17 cellular contexts compared by ENCODE assay signal in genomic region chr3:152379415-152380042, GRCh38.
DNase-seq lines count a peak whose midpoint lies in the region; ATAC-seq and TF ChIP-seq lines count a peak whose summit lies in the region.
"Had no signal": no experiment of that assay in that cellular context is flagged by ENCODE, and none has a peak within 500 bp of the region (broad histone marks: within the 10 kb centered on the region; RNA-seq: fewer than 3 reads in every experiment).

No MANE protein-coding gene starts in this region.

- H3K36me3 Mint-ChIP-seq in activated CD4-positive, alpha-beta T cell treated with anti-CD3 and anti-CD28 coated beads, Interleukin-2, amount 10 ng/mL, durations not matched to agents 7 days and 5 days (ENCODE audit: low read depth): peaks cover 50% of the 10 kb centered on the region
- H3K36me3 Mint-ChIP-seq in T-cell: peaks cover 40% of the 10 kb centered on the region

- no peak for DNase-seq in activated CD4-positive, alpha-beta T cell treated with anti-CD3 and anti-CD28 coated beads, Interleukin-2, amount 10 ng/mL, durations not matched to agents 7 days and 5 days
- DNase-seq in activated CD4-positive, alpha-beta T cell treated with anti-CD3 and anti-CD28 coated beads for 1 hour: no peak
- DNase-seq in T-cell (no peak), left lung (no peak), NCI-H446 treated with DMSO at 0.1 percent for 48 hours (lab: John Stamatoyannopoulos, UW) (no peak)
- DNase-seq: activated CD4-positive, alpha-beta T cell treated with anti-CD3 and anti-CD28 coated beads for 48 hours; activated naive CD8-positive, alpha-beta T cell treated with anti-CD3 and anti-CD28 coated beads, Interleukin-2, amount 10 ng/mL, durations not matched to agents 7 days and 5 days; glutamatergic neuron; KG1; NCI-H2029; stimulated activated CD4-positive, alpha-beta T cell treated with anti-CD3 and anti-CD28 coated beads, Interleukin-4, amount 100 ng/mL, for 4 hours had no signal

- peaks cover 35 to 98% of the 10 kb centered on the region in 2 donors for H3K4me1 ChIP-seq in left lung
- H3K4me1 ChIP-seq in stomach smooth muscle (ENCODE audit: control insufficient read depth, insufficient read depth, low read length): peaks cover 11% of the 10 kb centered on the region

- H3K27ac ChIP-seq in left lung (peak overlapping the region; percentile 29 to 82), stomach smooth muscle (ENCODE audit: low read length) (peak overlapping the region; percentile 8)
- H3K27ac ChIP-seq: 22Rv1, suprapubic skin had no signal

- H3K27me3 ChIP-seq in left lung: no peaks in the 10 kb centered on the region
- no peaks in the 10 kb centered on the region for H3K27me3 ChIP-seq in stomach smooth muscle (ENCODE audit: control insufficient read depth in 1 of 2, insufficient read depth in 2 of 2, low read length in 2 of 2)
- H3K27me3 ChIP-seq: suprapubic skin had no signal

- no peak for TF ChIP-seq CTCF in left lung (IDR thresholded peaks at IDR 0.05)

- no peaks in the 10 kb centered on the region for H3K27me3 Mint-ChIP-seq in activated CD4-positive, alpha-beta T cell treated with anti-CD3 and anti-CD28 coated beads, Interleukin-2, amount 10 ng/mL, durations not matched to agents 7 days and 5 days
- no peaks in the 10 kb centered on the region for H3K27me3 Mint-ChIP-seq in T-cell
- H3K27me3 Mint-ChIP-seq: activated naive CD8-positive, alpha-beta T cell treated with anti-CD3 and anti-CD28 coated beads, Interleukin-2, amount 10 ng/mL, durations not matched to agents 7 days and 5 days; progenitor cell of endocrine pancreas had no signal

- no peaks in the 10 kb centered on the region for H3K9me3 Mint-ChIP-seq in activated CD4-positive, alpha-beta T cell treated with anti-CD3 and anti-CD28 coated beads, Interleukin-2, amount 10 ng/mL, durations not matched to agents 7 days and 5 days
- no peaks in the 10 kb centered on the region for H3K9me3 Mint-ChIP-seq in T-cell
- H3K9me3 Mint-ChIP-seq: activated naive CD8-positive, alpha-beta T cell treated with anti-CD3 and anti-CD28 coated beads, Interleukin-2, amount 10 ng/mL, durations not matched to agents 7 days and 5 days had no signal

- no peaks in the 10 kb centered on the region for H3K36me3 ChIP-seq in left lung
- H3K36me3 ChIP-seq in stomach smooth muscle (ENCODE audit: control insufficient read depth in 2 of 2, insufficient read depth in 2 of 2, low read length in 2 of 2): no peaks in the 10 kb centered on the region

- H3K9ac ChIP-seq in stomach smooth muscle (ENCODE audit: low read length in 2 of 2): peak overlapping the region in 1 of 2 donors; percentile 24

- H3K4me3 ChIP-seq in left lung (no peak overlapping the region), stomach smooth muscle (ENCODE audit: low read length in 2 of 2) (no peak overlapping the region)
- H3K4me3 ChIP-seq: suprapubic skin had no signal

- H3K27ac Mint-ChIP-seq in activated CD4-positive, alpha-beta T cell treated with anti-CD3 and anti-CD28 coated beads, Interleukin-2, amount 10 ng/mL, durations not matched to agents 7 days and 5 days: peak overlapping the region; percentile 7
- H3K27ac Mint-ChIP-seq in T-cell: peak overlapping the region; percentile 83 to 87
- H3K27ac Mint-ChIP-seq: activated naive CD8-positive, alpha-beta T cell treated with anti-CD3 and anti-CD28 coated beads, Interleukin-2, amount 10 ng/mL, durations not matched to agents 7 days and 5 days; progenitor cell of endocrine pancreas had no signal

- H3K9me3 ChIP-seq in left lung (no peaks in the 10 kb centered on the region), stomach smooth muscle (ENCODE audit: control insufficient read depth in 2 of 2, low read length in 2 of 2) (no peaks in the 10 kb centered on the region)
- H3K9me3 ChIP-seq: suprapubic skin had no signal

- POLR2A ChIA-PET in activated CD4-positive, alpha-beta T cell treated with anti-CD3 and anti-CD28 coated beads, Interleukin-2, amount 10 ng/mL, durations not matched to agents 7 days and 5 days (lab: Charles Lee): no interaction called here
- POLR2A ChIA-PET in T-cell (lab: Charles Lee): no interaction called here

- ATAC-seq in T-cell (replicated peaks in 1 of 4) (no peak), left lung (no peak), GM18873 (IDR thresholded peaks at IDR 0.05; ENCODE audit: low FRiP score, unreplicated experiment) (no peak), GM19023 (IDR thresholded peaks at IDR 0.05; ENCODE audit: unreplicated experiment) (no peak)

- intact Hi-C loops in left lung (cut with DNase I): loop anchor here in 1 of 2 donors (10.0 kb wide), 1 partner anchor 45 kb away; no protein-coding TSS in a partner anchor

- CTCF ChIA-PET in activated CD4-positive, alpha-beta T cell treated with anti-CD3 and anti-CD28 coated beads, Interleukin-2, amount 10 ng/mL, durations not matched to agents 7 days and 5 days (lab: Charles Lee): no interaction called here
- CTCF ChIA-PET in T-cell (lab: Charles Lee): no interaction called here

- no peak overlapping the region for H3K4me3 Mint-ChIP-seq in activated CD4-positive, alpha-beta T cell treated with anti-CD3 and anti-CD28 coated beads, Interleukin-2, amount 10 ng/mL, durations not matched to agents 7 days and 5 days
- peak overlapping the region in 2 of 3 donors; percentile 13 to 19 for H3K4me3 Mint-ChIP-seq in T-cell
- H3K4me3 Mint-ChIP-seq: activated naive CD8-positive, alpha-beta T cell treated with anti-CD3 and anti-CD28 coated beads, Interleukin-2, amount 10 ng/mL, durations not matched to agents 7 days and 5 days had no signal

- peaks cover 58% of the 10 kb centered on the region for H3K4me1 Mint-ChIP-seq in activated CD4-positive, alpha-beta T cell treated with anti-CD3 and anti-CD28 coated beads, Interleukin-2, amount 10 ng/mL, durations not matched to agents 7 days and 5 days
- H3K4me1 Mint-ChIP-seq in T-cell: peaks cover 86 to 89% (median 87%) of the 10 kb centered on the region in 3 donors
